ENCODE assay signal across 8 cellular contexts in the genomic region with DNA sequence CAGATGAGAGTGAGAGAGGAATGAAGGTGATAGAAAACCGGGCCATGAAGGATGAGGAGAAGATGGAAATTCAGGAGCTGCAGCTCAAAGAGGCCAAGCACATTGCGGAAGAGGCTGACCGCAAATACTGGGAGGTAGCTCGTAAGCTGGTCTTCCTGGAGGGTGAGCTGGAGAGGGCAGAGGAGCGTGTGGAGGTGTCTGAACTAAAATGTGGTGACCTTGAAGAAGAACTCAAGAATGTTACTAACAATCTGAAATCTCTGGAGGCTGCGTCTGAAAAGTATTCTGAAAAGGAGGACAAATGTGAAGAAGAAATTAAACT.
A peak's percentile ranks its signal among the peaks of the same experiment; 100 is the strongest.
DNase-seq lines count a peak whose midpoint lies in the region; ATAC-seq and TF ChIP-seq lines count a peak whose summit lies in the region.

No MANE protein-coding gene starts in this region.

- POLR2A ChIA-PET in Panc1 (lab: Charles Lee): interaction anchor here (0.8 kb wide), 1 partner anchor 98 kb away, joined by 3 read pairs; no protein-coding TSS in a partner anchor

- in situ Hi-C loops in Panc1 (cut with HindIII; ENCODE audit: low pct_unique_long_range_greater_than_20kb, low sequenced_read_pairs): no loop called here

- peak overlapping the region; percentile 94 for H3K27ac ChIP-seq in Panc1 (ENCODE audit: low read length)
- peak overlapping the region; percentile 44 for H3K27ac ChIP-seq in effector memory CD4-positive, alpha-beta T cell (ENCODE audit: insufficient read depth, low read length, poor library complexity, severe bottlenecking)

- peak overlapping the region; percentile 92 for H3K27ac Mint-ChIP-seq in activated naive CD4-positive, alpha-beta T cell treated with anti-CD3 and anti-CD28 coated beads, Interleukin-2, amount 50 U/mL, for 24 hours

- no TSS peak for BruUV-seq in Panc1 (replicated peaks; lab: Mats Ljungman, UMichigan)

- H3K4me3 Mint-ChIP-seq in activated naive CD4-positive, alpha-beta T cell treated with anti-CD3 and anti-CD28 coated beads, Interleukin-2, amount 50 U/mL, for 24 hours: peak overlapping the region; percentile 90

- H3K9ac ChIP-seq in mucosa of stomach (ENCODE audit: low read length): peak overlapping the region; percentile 84

- no peaks in the 10 kb centered on the region for H3K27me3 ChIP-seq in Panc1 (ENCODE audit: control insufficient read depth, insufficient read depth, low read length)
- no peaks in the 10 kb centered on the region for H3K27me3 ChIP-seq in effector memory CD4-positive, alpha-beta T cell (replicated peaks; ENCODE audit: control insufficient read depth, insufficient read depth, low read length, poor library complexity, severe bottlenecking)
- H3K27me3 ChIP-seq in mucosa of stomach (ENCODE audit: control insufficient read depth, insufficient read depth, low read length): no peaks in the 10 kb centered on the region

- no peaks in the 10 kb centered on the region for H3K9me3 ChIP-seq in Panc1 (ENCODE audit: control insufficient read depth, insufficient read depth, low read depth, low read length)
- H3K9me3 ChIP-seq in effector memory CD4-positive, alpha-beta T cell (ENCODE audit: control insufficient read depth, low read length): no peaks in the 10 kb centered on the region
- H3K9me3 ChIP-seq in mucosa of stomach (ENCODE audit: control insufficient read depth, low read length): no peaks in the 10 kb centered on the region

- DNase-seq in activated naive CD4-positive, alpha-beta T cell treated with Interleukin-2 at 50 U/mL for 16 hours: no peak
- no peak for DNase-seq in Panc1 (ENCODE audit: low read depth, low spot score)
- peak in 1 of 3 donors; percentile 20 for DNase-seq in effector memory CD4-positive, alpha-beta T cell
- DNase-seq in dedifferentiated amniotic fluid mesenchymal stem cell (ENCODE audit: extremely low spot score): no peak
- DNase-seq in GM20000 (ENCODE audit: low spot score): no peak

- no peaks in the 10 kb centered on the region for H3K27me3 Mint-ChIP-seq in activated naive CD4-positive, alpha-beta T cell treated with anti-CD3 and anti-CD28 coated beads, Interleukin-2, amount 50 U/mL, for 24 hours

- H3K36me3 ChIP-seq in Panc1 (ENCODE audit: control insufficient read depth, insufficient read depth, low read length): no peaks in the 10 kb centered on the region
- H3K36me3 ChIP-seq in effector memory CD4-positive, alpha-beta T cell (ENCODE audit: control insufficient read depth, insufficient read depth, low read length): no peaks in the 10 kb centered on the region
- no peaks in the 10 kb centered on the region for H3K36me3 ChIP-seq in mucosa of stomach (ENCODE audit: control insufficient read depth, insufficient read depth, low read length)

- peaks cover 29% of the 10 kb centered on the region for H3K4me1 ChIP-seq in Panc1 (ENCODE audit: control insufficient read depth, insufficient read depth, low read length)
- H3K4me1 ChIP-seq in effector memory CD4-positive, alpha-beta T cell (ENCODE audit: control insufficient read depth, insufficient read depth, low read length, poor library complexity, severe bottlenecking): peaks cover 13% of the 10 kb centered on the region
- H3K4me1 ChIP-seq in mucosa of stomach (ENCODE audit: control insufficient read depth, insufficient read depth, low read length): peaks cover 5% of the 10 kb centered on the region

- TF ChIP-seq CTCF in Panc1 (IDR thresholded peaks at IDR 0.05) (no peak), GM20000 (IDR thresholded peaks at IDR 0.05; ENCODE audit: extremely low read depth, missing control alignments) (no peak)

- intact Hi-C loops in Panc1 (cut with micrococcal nuclease; ENCODE audit: unreplicated experiment): loop anchor here (2.0 to 5.0 kb wide), 2 partner anchors 98 to 151 kb away; a partner anchor contains a TSS

- H3K4me3 ChIP-seq in Panc1 (ENCODE audit: low read depth in 2 of 2, low read length in 2 of 2) (peak overlapping the region; percentile 42 to 64), mucosa of stomach (ENCODE audit: low read length) (peak overlapping the region; percentile 72)
- peak overlapping the region; percentile 77 for H3K4me3 ChIP-seq in effector memory CD4-positive, alpha-beta T cell (ENCODE audit: insufficient read depth, low read depth, low read length, poor library complexity, severe bottlenecking)

- H3K9me3 Mint-ChIP-seq in activated naive CD4-positive, alpha-beta T cell treated with anti-CD3 and anti-CD28 coated beads, Interleukin-2, amount 50 U/mL, for 24 hours: no peaks in the 10 kb centered on the region

- ATAC-seq in HG02970 (IDR thresholded peaks at IDR 0.05; ENCODE audit: low FRiP score, unreplicated experiment): peak; percentile 27
- peak; percentile 76 for ATAC-seq in Panc1

- CTCF ChIA-PET in Panc1 (lab: Charles Lee): no interaction called here

- H3K36me3 Mint-ChIP-seq in activated naive CD4-positive, alpha-beta T cell treated with anti-CD3 and anti-CD28 coated beads, Interleukin-2, amount 50 U/mL, for 24 hours: no peaks in the 10 kb centered on the region

- H3K4me1 Mint-ChIP-seq in activated naive CD4-positive, alpha-beta T cell treated with anti-CD3 and anti-CD28 coated beads, Interleukin-2, amount 50 U/mL, for 24 hours: peaks cover 31% of the 10 kb centered on the region
